In the genomic region with DNA sequence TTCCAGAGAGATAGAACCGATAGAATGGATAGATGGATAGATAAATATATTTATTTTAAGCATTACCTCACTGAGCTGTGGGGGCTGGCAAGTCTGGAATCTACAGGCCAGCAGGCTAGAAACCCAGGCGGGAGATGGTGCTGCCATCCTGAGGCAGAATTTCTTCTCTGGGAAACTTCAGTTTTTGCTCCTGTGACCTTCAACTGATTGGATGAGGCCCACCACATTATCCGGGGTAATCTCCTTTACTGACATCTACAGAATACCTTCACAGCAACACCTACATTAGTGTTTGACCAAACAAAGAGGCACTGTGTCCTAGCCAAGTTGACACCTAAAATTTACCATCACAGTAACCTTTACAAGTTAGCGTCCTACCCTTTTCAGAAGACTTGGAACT, we compare ENCODE assay signal across 20 cellular contexts.
"Had no signal": no experiment of that assay in that cellular context is flagged by ENCODE, and none has a peak within 500 bp of the region (broad histone marks: within the 10 kb centered on the region; RNA-seq: fewer than 3 reads in every experiment).

No MANE protein-coding gene starts in this region.

- H3K9me3 ChIP-seq: left ventricle myocardium inferior, mucosa of descending colon, ovary, right atrium auricular region, right lobe of liver, tibial nerve, upper lobe of left lung, vagina had no signal

- ATAC-seq: mucosa of descending colon; naive thymus-derived CD4-positive, alpha-beta T cell; natural killer cell treated with Interleukin-12 subunit alpha and Interleukin-12 subunit beta and Interleukin-15 and Interleukin-18, amount 100 ng/mL, for 72 hours; right lobe of liver; stimulated activated memory B cell treated with anti-CD40 and anti-IgM and Interleukin-4, amounts not matched to agents 10 μg/mL and 1 μg/mL and 100 μg/mL, for 72 hours; stimulated activated naive CD8-positive, alpha-beta T cell treated with anti-CD3 and anti-CD28 coated beads, Interleukin-15, amount 100 ng/mL, for 72 hours had no signal

- H3K4me2 ChIP-seq: smooth muscle cell had no signal

- H3K36me3 ChIP-seq: left ventricle myocardium inferior, ovary, right atrium auricular region, right lobe of liver, tibial nerve, upper lobe of left lung, vagina had no signal

- H3K27me3 ChIP-seq: ovary, right atrium auricular region, right lobe of liver, upper lobe of left lung, vagina had no signal

- H3K27ac ChIP-seq: left ventricle myocardium inferior, ovary, right atrium auricular region, right lobe of liver, tibial nerve, upper lobe of left lung, vagina had no signal

- DNase-seq: islet precursor cell; left ventricle myocardium inferior; midbrain; mucosa of descending colon; naive thymus-derived CD4-positive, alpha-beta T cell; ovary; right lobe of liver; stimulated activated CD4-positive, alpha-beta T cell treated with anti-CD3 and anti-CD28 coated beads, Interleukin-1b, Interleukin-23, amount 100 ng/mL, for 48 hours; stimulated activated CD4-positive, alpha-beta T cell treated with anti-CD3 and anti-CD28 coated beads, Interleukin-2, amount 100 ng/mL, for 48 hours; stimulated activated CD4-positive, alpha-beta T cell treated with anti-CD3 and anti-CD28 coated beads, Interleukin-4, amount 100 ng/mL, for 4 hours; stimulated activated CD8-positive, alpha-beta memory T cell treated with anti-CD3 and anti-CD28 coated beads, Interleukin-4, amount 100 ng/mL, for 48 hours; stimulated activated naive CD4-positive, alpha-beta T cell treated with Interleukin-2 at 50 U/mL for 16 hours; stimulated activated naive CD8-positive, alpha-beta T cell treated with anti-CD3 and anti-CD28 coated beads, Interleukin-15, amount 100 ng/mL, for 72 hours; upper lobe of left lung had no signal

- H3K4me1 ChIP-seq: right atrium auricular region, right lobe of liver had no signal

- H3K4me3 ChIP-seq: left ventricle myocardium inferior, mucosa of descending colon, ovary, right atrium auricular region, right lobe of liver, smooth muscle cell, tibial nerve, upper lobe of left lung, vagina had no signal
